ENCODE assay signal across 8 cellular contexts in genomic region chr5:7894860-7895259, GRCh38. TPM values are rescaled to one million over a fixed set of nuclear protein-coding genes. Genes with fewer than 3 reads are reported as not detected.
DNase-seq lines count a peak whose midpoint lies in the region; ATAC-seq lines count a peak whose summit lies in the region.
"Had no signal": no experiment of that assay in that cellular context is flagged by ENCODE, and none has a peak within 500 bp of the region (broad histone marks: within the 10 kb centered on the region; RNA-seq: fewer than 3 reads in every experiment).

No MANE protein-coding gene starts in this region.

- no peaks in the 10 kb centered on the region for H3K27me3 Mint-ChIP-seq in activated T-helper 2 cell treated with anti-CD3 and anti-CD28 coated beads, Interferon-gamma antibody, Interleukin-2, Interleukin-4, amounts not matched to agents 10 μg/mL and 5 μg/mL and 100 μg/mL, durations not matched to agents 14 hours and 24 hours and 36 hours (ENCODE audit: low read depth)
- H3K27me3 Mint-ChIP-seq: brain had no signal

- ATAC-seq in GM18868 (IDR thresholded peaks at IDR 0.05; ENCODE audit: unreplicated experiment) (peak; percentile 95), GM21390 (IDR thresholded peaks at IDR 0.05; ENCODE audit: unreplicated experiment) (peak; percentile 97), HG03060 (IDR thresholded peaks at IDR 0.05; ENCODE audit: low read depth, unreplicated experiment) (peak; percentile 97)

- H3K9me3 Mint-ChIP-seq in activated T-helper 2 cell treated with anti-CD3 and anti-CD28 coated beads, Interferon-gamma antibody, Interleukin-2, Interleukin-4, amounts not matched to agents 10 μg/mL and 5 μg/mL and 100 μg/mL, durations not matched to agents 14 hours and 24 hours and 36 hours: no peaks in the 10 kb centered on the region
- H3K9me3 Mint-ChIP-seq: brain had no signal

- intact Hi-C loops in activated T-helper 2 cell treated with anti-CD3 and anti-CD28 coated beads, Interferon-gamma antibody, Interleukin-2, Interleukin-4, amounts not matched to agents 10 μg/mL and 5 μg/mL and 100 μg/mL, durations not matched to agents 14 hours and 24 hours and 36 hours (cut with micrococcal nuclease): loop anchor here (1.0 to 5.0 kb wide), 2 partner anchors 17 to 38 kb away; no protein-coding TSS in a partner anchor

- no peak overlapping the region for H3K4me3 Mint-ChIP-seq in activated T-helper 2 cell treated with anti-CD3 and anti-CD28 coated beads, Interferon-gamma antibody, Interleukin-2, Interleukin-4, amounts not matched to agents 10 μg/mL and 5 μg/mL and 100 μg/mL, durations not matched to agents 14 hours and 24 hours and 36 hours (ENCODE audit: low read depth)
- H3K4me3 Mint-ChIP-seq: brain had no signal

- peaks cover 25% of the 10 kb centered on the region for H3K4me1 Mint-ChIP-seq in activated T-helper 2 cell treated with anti-CD3 and anti-CD28 coated beads, Interferon-gamma antibody, Interleukin-2, Interleukin-4, amounts not matched to agents 10 μg/mL and 5 μg/mL and 100 μg/mL, durations not matched to agents 14 hours and 24 hours and 36 hours (ENCODE audit: low read depth)
- H3K4me1 Mint-ChIP-seq: brain had no signal

- no peak for DNase-seq in activated T-helper 2 cell treated with anti-CD3 and anti-CD28 coated beads, Interferon-gamma antibody, Interleukin-2, Interleukin-4, amounts not matched to agents 10 μg/mL and 5 μg/mL and 100 μg/mL, durations not matched to agents 14 hours and 24 hours and 36 hours (ENCODE audit: low spot score)
- no peak for DNase-seq in effector CD8-positive, alpha-beta T cell (lab: John Stamatoyannopoulos, UW)
- DNase-seq in NCI-H1417 treated with DMSO at 0.1 percent for 48 hours (lab: John Stamatoyannopoulos, UW) (no peak), MV-4-11 (lab: John Stamatoyannopoulos, UW) (no peak)

- peaks cover 85% of the 10 kb centered on the region for H3K36me3 Mint-ChIP-seq in activated T-helper 2 cell treated with anti-CD3 and anti-CD28 coated beads, Interferon-gamma antibody, Interleukin-2, Interleukin-4, amounts not matched to agents 10 μg/mL and 5 μg/mL and 100 μg/mL, durations not matched to agents 14 hours and 24 hours and 36 hours (ENCODE audit: low read depth)

- H3K27ac Mint-ChIP-seq in activated T-helper 2 cell treated with anti-CD3 and anti-CD28 coated beads, Interferon-gamma antibody, Interleukin-2, Interleukin-4, amounts not matched to agents 10 μg/mL and 5 μg/mL and 100 μg/mL, durations not matched to agents 14 hours and 24 hours and 36 hours: peak overlapping the region; percentile 5
- H3K27ac Mint-ChIP-seq: brain had no signal

RNA-seq across cellular contexts. Expression of gene MTRR, which starts 25.9 kb away (rescaled TPM):
- total RNA-seq in activated T-helper 2 cell treated with anti-CD3 and anti-CD28 coated beads, Interferon-gamma antibody, Interleukin-2, Interleukin-4, amounts not matched to agents 10 μg/mL and 5 μg/mL and 100 μg/mL, durations not matched to agents 14 hours and 24 hours and 36 hours: 61.9 and 71.4 TPM in 2 replicates

RNA-seq across cellular contexts. Expression of gene FASTKD3, which starts 26.0 kb away (rescaled TPM):
- 11.6 and 12.7 TPM in 2 replicates for total RNA-seq in activated T-helper 2 cell treated with anti-CD3 and anti-CD28 coated beads, Interferon-gamma antibody, Interleukin-2, Interleukin-4, amounts not matched to agents 10 μg/mL and 5 μg/mL and 100 μg/mL, durations not matched to agents 14 hours and 24 hours and 36 hours

RNA-seq across cellular contexts. Expression of gene CFAP90, which starts 43.9 kb away (rescaled TPM):
- total RNA-seq in activated T-helper 2 cell treated with anti-CD3 and anti-CD28 coated beads, Interferon-gamma antibody, Interleukin-2, Interleukin-4, amounts not matched to agents 10 μg/mL and 5 μg/mL and 100 μg/mL, durations not matched to agents 14 hours and 24 hours and 36 hours: not detected in 2 replicates
